Comparison of ENCODE assay signal across 1 cellular context in genomic region chr14:36091096-36091495, GRCh38.
TF ChIP-seq lines count a peak whose summit lies in the region.

No MANE protein-coding gene starts in this region.

TF ChIP-seq in HepG2, 621 proteins besides CTCF, POLR2A, EP300 and RAD21 (continued from another document and continues in another):
- TF ChIP-seq KLF12 (CRISPR knock-in tag; IDR thresholded peaks at IDR 0.05; ENCODE audit: borderline replicate concordance) (no peak), ZNF12 (CRISPR knock-in tag; IDR thresholded peaks at IDR 0.05) (peak; percentile 76; the same call in 1 of the 2 replicates), ZNF10 (CRISPR knock-in tag; IDR thresholded peaks at IDR 0.05; ENCODE audit: borderline replicate concordance, low read depth) (no peak), REST (IDR thresholded peaks at IDR 0.05; ENCODE audit: borderline replicate concordance in 1 of 2, low read depth in 1 of 2, low read length in 2 of 2) (no peak; a peak in 1 of 4 replicates), AKAP8 (CRISPR knock-in tag; IDR thresholded peaks at IDR 0.05) (no peak), ZNF326 (CRISPR knock-in tag; IDR thresholded peaks at IDR 0.05; ENCODE audit: borderline replicate concordance) (no peak), ZNF501 (CRISPR knock-in tag; IDR thresholded peaks at IDR 0.05) (peak; percentile 42; the same call in 1 of the 2 replicates), ZNF256 (CRISPR knock-in tag; conservative IDR thresholded peaks at IDR 0.05) (no peak), DRAP1 (CRISPR knock-in tag; IDR thresholded peaks at IDR 0.05) (peak; percentile 64; the same call in 1 of the 2 replicates), ZNF879 (CRISPR knock-in tag; IDR thresholded peaks at IDR 0.05) (no peak), ZNF407 (CRISPR knock-in tag; IDR thresholded peaks at IDR 0.05; ENCODE audit: not compliant biosample characterization) (no peak), ZXDC (CRISPR knock-in tag; IDR thresholded peaks at IDR 0.05) (no peak), TMF1 (CRISPR knock-in tag; IDR thresholded peaks at IDR 0.05; ENCODE audit: low read depth) (no peak), ZMAT3 (CRISPR knock-in tag; conservative IDR thresholded peaks at IDR 0.05) (no peak; the same call in 1 of the 2 replicates), KAT2B (IDR thresholded peaks at IDR 0.05; ENCODE audit: borderline replicate concordance, low read depth, low read length) (no peak), GFI1 (CRISPR knock-in tag; IDR thresholded peaks at IDR 0.05; ENCODE audit: borderline replicate concordance) (no peak), ZNF782 (CRISPR knock-in tag; IDR thresholded peaks at IDR 0.05; ENCODE audit: borderline replicate concordance) (no peak), ZIK1 (CRISPR knock-in tag; IDR thresholded peaks at IDR 0.05; ENCODE audit: borderline replicate concordance, low read depth) (no peak), ZNF296 (CRISPR knock-in tag; conservative IDR thresholded peaks at IDR 0.05) (no peak), ZSCAN30 (CRISPR knock-in tag; IDR thresholded peaks at IDR 0.05) (no peak), PATZ1 (CRISPR knock-in tag; IDR thresholded peaks at IDR 0.05) (no peak), NFYC (CRISPR knock-in tag; IDR thresholded peaks at IDR 0.05) (peak; percentile 23; the same call in 1 of the 2 replicates), GRHL1 (CRISPR knock-in tag; conservative IDR thresholded peaks at IDR 0.05) (no peak), MXD3 (CRISPR knock-in tag; IDR thresholded peaks at IDR 0.05) (no peak), KDM5A (IDR thresholded peaks at IDR 0.05; ENCODE audit: borderline replicate concordance, low read length) (no peak), TRIM22 (IDR thresholded peaks at IDR 0.05) (no peak), ZNF772 (CRISPR knock-in tag; IDR thresholded peaks at IDR 0.05) (peak; percentile 94), SPEN (CRISPR knock-in tag; IDR thresholded peaks at IDR 0.05; ENCODE audit: low read depth) (no peak), RFXANK (CRISPR knock-in tag; IDR thresholded peaks at IDR 0.05) (no peak), TOPORS (CRISPR knock-in tag; IDR thresholded peaks at IDR 0.05) (no peak)
